Comparison of ENCODE assay signal across 1 cellular context in the genomic region with DNA sequence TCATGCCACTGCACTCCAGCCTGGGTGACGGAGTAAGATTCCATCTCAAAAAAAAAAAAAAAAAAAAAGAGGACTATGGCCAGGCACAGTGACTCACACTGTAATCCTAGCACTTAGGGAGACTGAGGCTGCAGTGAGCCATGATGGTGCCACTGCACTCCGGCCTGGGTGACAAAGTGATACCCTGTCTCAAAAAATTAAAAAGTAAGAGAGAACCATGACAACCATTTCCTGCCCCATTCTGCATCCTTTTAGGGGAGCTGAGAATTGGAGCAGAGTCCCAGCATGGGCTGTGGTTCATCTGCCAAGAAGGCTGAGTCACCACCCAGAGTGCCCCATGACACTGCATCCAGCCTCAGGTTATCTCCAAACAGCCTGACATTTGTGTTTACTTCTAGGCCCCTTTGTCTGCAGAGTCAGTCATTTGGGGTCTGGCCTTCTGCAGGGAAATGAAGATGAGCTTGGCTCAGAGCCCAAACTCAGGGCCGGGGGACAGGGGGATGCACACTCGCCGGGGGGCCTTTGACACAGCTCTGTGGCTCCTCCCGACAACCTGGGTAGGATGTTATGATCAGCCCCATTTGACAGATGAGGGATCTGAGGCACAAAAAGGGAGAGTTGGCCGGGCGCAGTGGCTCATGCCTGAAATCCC.
TF ChIP-seq lines count a peak whose summit lies in the region.

No MANE protein-coding gene starts in this region.

TF ChIP-seq in HEK293, 187 proteins besides CTCF, POLR2A, EP300 and RAD21 (continued from another document):
- 0 out of 2 replicates have a peak, but pooled peaks have one; percentile 10 for TF ChIP-seq KLF1 (tag by site-specific recombination; IDR thresholded peaks at IDR 0.05)
- TF ChIP-seq ZBTB8A (tag by site-specific recombination; IDR thresholded peaks at IDR 0.05), result 0 out of 2 replicates have a peak, but pooled peaks have one; percentile 37
- no peak for TF ChIP-seq ZNF423 (tag by site-specific recombination; IDR thresholded peaks at IDR 0.05)
- no peak for TF ChIP-seq OSR2 (tag by site-specific recombination; IDR thresholded peaks at IDR 0.05)
